Comparison of ENCODE assay signal across 9 cellular contexts in genomic region chr4:54998991-54999390, GRCh38.
DNase-seq lines count a peak whose midpoint lies in the region; ATAC-seq, FAIRE-seq and TF ChIP-seq lines count a peak whose summit lies in the region.
"Had no signal": no experiment of that assay in that cellular context is flagged by ENCODE, and none has a peak within 500 bp of the region (broad histone marks: within the 10 kb centered on the region; RNA-seq: fewer than 3 reads in every experiment).

No MANE protein-coding gene starts in this region.

- H3K4me3 Mint-ChIP-seq in osteocyte (ENCODE audit: unreplicated experiment) (no peak overlapping the region), CD14-positive monocyte (no peak overlapping the region)
- no peak overlapping the region for H3K4me3 Mint-ChIP-seq in activated CD8-positive, alpha-beta T cell treated with anti-CD3 and anti-CD28 coated beads, Interleukin-2, amount 10 ng/mL, durations not matched to agents 7 days and 5 days

- H3K9me3 Mint-ChIP-seq in osteocyte (ENCODE audit: unreplicated experiment) (no peaks in the 10 kb centered on the region), CD14-positive monocyte (peaks cover 0 to 7% (median 3%) of the 10 kb centered on the region in 7 donors)
- H3K9me3 Mint-ChIP-seq in activated CD8-positive, alpha-beta T cell treated with anti-CD3 and anti-CD28 coated beads, Interleukin-2, amount 10 ng/mL, durations not matched to agents 7 days and 5 days (ENCODE audit: insufficient read depth), result no peaks in the 10 kb centered on the region

- H3K36me3 Mint-ChIP-seq in osteocyte (ENCODE audit: unreplicated experiment) (no peaks in the 10 kb centered on the region), CD14-positive monocyte (no peaks in the 10 kb centered on the region)
- no peaks in the 10 kb centered on the region for H3K36me3 Mint-ChIP-seq in activated CD8-positive, alpha-beta T cell treated with anti-CD3 and anti-CD28 coated beads, Interleukin-2, amount 10 ng/mL, durations not matched to agents 7 days and 5 days (ENCODE audit: low read depth)

- CTCF ChIA-PET in activated CD8-positive, alpha-beta T cell treated with anti-CD3 and anti-CD28 coated beads, Interleukin-2, amount 10 ng/mL, durations not matched to agents 7 days and 5 days (lab: Charles Lee), result interaction anchor here (0.6 kb wide), 1 partner anchor 889 kb away, joined by 3 read pairs; no protein-coding TSS in a partner anchor

- no peak overlapping the region for H3K27ac Mint-ChIP-seq in osteocyte (ENCODE audit: unreplicated experiment)
- H3K27ac Mint-ChIP-seq in activated CD8-positive, alpha-beta T cell treated with anti-CD3 and anti-CD28 coated beads, Interleukin-2, amount 10 ng/mL, durations not matched to agents 7 days and 5 days, result no peak overlapping the region
- H3K27ac Mint-ChIP-seq in CD14-positive monocyte, result no peak overlapping the region

- POLR2A ChIA-PET in activated CD8-positive, alpha-beta T cell treated with anti-CD3 and anti-CD28 coated beads, Interleukin-2, amount 10 ng/mL, durations not matched to agents 7 days and 5 days (lab: Charles Lee), result no interaction called here

- FAIRE-seq in D721Med (lab: Jason Lieb, UNC), result no peak
- FAIRE-seq: RCC 7860 had no signal

- H3K4me3 ChIP-seq in fibroblast of villous mesenchyme (ENCODE audit: low read depth, low read length), result no peak overlapping the region

- peaks cover 67% of the 10 kb centered on the region for H3K27me3 Mint-ChIP-seq in osteocyte (ENCODE audit: unreplicated experiment)
- H3K27me3 Mint-ChIP-seq in activated CD8-positive, alpha-beta T cell treated with anti-CD3 and anti-CD28 coated beads, Interleukin-2, amount 10 ng/mL, durations not matched to agents 7 days and 5 days (ENCODE audit: low read depth), result peaks cover 9% of the 10 kb centered on the region
- H3K27me3 Mint-ChIP-seq in CD14-positive monocyte (ENCODE audit: low read depth in 3 of 3), result peaks cover 0 to 6% (median 6%) of the 10 kb centered on the region in 3 donors

- no peaks in the 10 kb centered on the region for H3K4me1 Mint-ChIP-seq in osteocyte (ENCODE audit: unreplicated experiment)
- H3K4me1 Mint-ChIP-seq in activated CD8-positive, alpha-beta T cell treated with anti-CD3 and anti-CD28 coated beads, Interleukin-2, amount 10 ng/mL, durations not matched to agents 7 days and 5 days (ENCODE audit: low read depth), result no peaks in the 10 kb centered on the region
- peaks cover 1% of the 10 kb centered on the region for H3K4me1 Mint-ChIP-seq in CD14-positive monocyte

- no peak overlapping the region for H3K27ac ChIP-seq in VCaP

- intact Hi-C loops in CD14-positive monocyte (cut with micrococcal nuclease), result no loop called here

- TF ChIP-seq CTCF in D721Med (IDR thresholded peaks at IDR 0.05; ENCODE audit: insufficient read depth, missing control alignments) (peak; percentile 31), VCaP (conservative IDR thresholded peaks at IDR 0.05) (peak; percentile 57), fibroblast of villous mesenchyme (IDR thresholded peaks at IDR 0.05; ENCODE audit: insufficient read depth, low read depth, low read length) (peak; percentile 41), osteocyte (IDR thresholded peaks at IDR 0.05) (peak; percentile 31), CD14-positive monocyte (IDR thresholded peaks at IDR 0.05) (no peak)

- no peak for ATAC-seq in HG03520 (IDR thresholded peaks at IDR 0.05; ENCODE audit: unreplicated experiment)
- no peak for ATAC-seq in activated CD8-positive, alpha-beta T cell treated with anti-CD3 and anti-CD28 coated beads, Interleukin-2, amount 10 ng/mL, durations not matched to agents 7 days and 5 days
- ATAC-seq in GM21423 (IDR thresholded peaks at IDR 0.05; ENCODE audit: unreplicated experiment), result no peak

- DNase-seq in D721Med (ENCODE audit: insufficient read length, low spot score), result no peak
- DNase-seq in fibroblast of villous mesenchyme (ENCODE audit: low read depth), result peak; percentile 36
- DNase-seq in osteocyte (ENCODE audit: extremely low spot score, unreplicated experiment), result no peak
- no peak for DNase-seq in activated CD8-positive, alpha-beta T cell treated with anti-CD3 and anti-CD28 coated beads, Interleukin-2, amount 10 ng/mL, durations not matched to agents 7 days and 5 days
- no peak for DNase-seq in CD14-positive monocyte (ENCODE audit: low spot score)
